ENCODE assay signal across 12 cellular contexts in the genomic region with DNA sequence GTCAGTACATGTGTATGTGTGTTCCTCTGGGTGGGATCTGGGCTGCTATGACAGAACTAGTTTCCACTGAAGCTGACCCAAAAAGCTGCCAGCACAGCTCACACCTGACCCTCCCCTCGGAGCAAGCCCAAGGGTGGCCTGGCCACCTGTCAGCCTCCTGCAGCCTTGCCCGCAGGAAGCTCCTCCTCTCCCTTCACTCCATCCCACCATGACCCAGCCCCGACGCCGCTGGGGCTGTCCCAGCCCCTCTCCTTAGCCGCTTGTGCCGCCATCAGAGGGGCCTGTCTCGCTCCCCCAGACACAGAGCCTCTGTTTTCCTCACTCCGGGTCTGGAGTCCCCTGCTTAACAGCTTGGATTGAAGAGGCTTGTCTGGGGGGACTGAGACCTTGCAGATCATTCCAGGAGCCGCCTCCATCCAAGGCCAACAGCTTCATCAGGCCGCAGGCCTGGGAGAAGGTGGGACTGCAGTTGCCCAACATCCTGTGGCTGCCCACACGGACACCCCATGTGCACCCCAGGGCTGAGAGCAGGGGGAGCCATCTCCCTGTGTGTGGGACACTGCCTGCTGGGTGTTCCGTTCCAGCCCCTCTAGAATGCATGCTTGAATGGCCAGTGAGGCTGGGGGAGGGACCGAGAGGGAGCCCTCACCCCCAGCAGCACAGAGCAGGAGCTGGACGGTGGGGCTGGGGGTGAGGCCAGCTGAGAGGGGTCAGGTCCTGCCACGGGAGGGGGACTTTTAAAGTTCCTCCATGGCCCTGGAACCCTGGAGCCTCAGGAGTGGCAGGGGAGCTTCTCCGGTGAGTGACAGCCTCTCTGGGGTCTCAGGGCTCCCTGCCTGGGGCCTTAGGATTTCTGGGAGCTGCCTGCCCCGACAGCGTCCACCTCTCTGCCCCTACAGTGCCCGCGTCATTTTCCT. TPM values are rescaled to one million over a fixed set of nuclear protein-coding genes. Genes with fewer than 3 reads are reported as not detected.
DNase-seq lines count a peak whose midpoint lies in the region; ATAC-seq, FAIRE-seq and TF ChIP-seq lines count a peak whose summit lies in the region.
"Had no signal": no experiment of that assay in that cellular context is flagged by ENCODE, and none has a peak within 500 bp of the region (broad histone marks: within the 10 kb centered on the region; RNA-seq: fewer than 3 reads in every experiment).

No MANE protein-coding gene starts in this region.

- TF ChIP-seq POLR2A in right lobe of liver (IDR thresholded peaks at IDR 0.05) (no peak), GM18505 (IDR thresholded peaks at IDR 0.05; ENCODE audit: borderline replicate concordance, extremely low read depth, insufficient read depth, insufficient read length) (no peak)

- H3K27ac ChIP-seq in coronary artery: peak overlapping the region; percentile 92 to 97
- peak overlapping the region in 2 of 3 donors; percentile 16 to 33 for H3K27ac ChIP-seq in right lobe of liver
- H3K27ac ChIP-seq in temporal lobe (ENCODE audit: low read depth, low read length): peak overlapping the region; percentile 31

- H3K4me3 ChIP-seq in coronary artery: peak overlapping the region; percentile 82
- peak overlapping the region; percentile 27 to 43 (median 36) for H3K4me3 ChIP-seq in right lobe of liver

- WGBS in right lobe of liver (ENCODE audit: insufficient coverage, low coverage, low lambda C conversion rate, missing lambda C conversion rate): 70% methylated on average over 6 of the region's 21 CpGs

- H3K36me3 ChIP-seq in right lobe of liver: no peaks in the 10 kb centered on the region

- no peaks in the 10 kb centered on the region for H3K9me3 ChIP-seq in right lobe of liver

- ATAC-seq in right lobe of liver: no peak
- ATAC-seq in HG03095 (IDR thresholded peaks at IDR 0.05; ENCODE audit: unreplicated experiment): no peak
- no peak for ATAC-seq in GM18505 (IDR thresholded peaks at IDR 0.05; ENCODE audit: unreplicated experiment)

- no peak for TF ChIP-seq CTCF in coronary artery (IDR thresholded peaks at IDR 0.05)
- no peak for TF ChIP-seq CTCF in right lobe of liver (IDR thresholded peaks at IDR 0.05)

- peaks cover 0 to 35% (median 18%) of the 10 kb centered on the region in 4 donors for H3K4me1 ChIP-seq in right lobe of liver

- no peaks in the 10 kb centered on the region for H3K27me3 ChIP-seq in right lobe of liver

- peak; percentile 20 for FAIRE-seq in HTR-8/SVneo (lab: Jason Lieb, UNC)
- FAIRE-seq: frontal cortex had no signal

- no peak for DNase-seq in HTR-8/SVneo (ENCODE audit: insufficient read length, low spot score)
- DNase-seq in coronary artery (ENCODE audit: low spot score): no peak
- no peak for DNase-seq in right lobe of liver
- DNase-seq in activated T-cell treated with anti-CD3 and anti-CD28 coated beads, Interleukin-2, amount 50 U/mL, for 48 hours: no peak
- no peak for DNase-seq in inferior parietal cortex (ENCODE audit: extremely low spot score)
- DNase-seq: GDM1 had no signal

- intact Hi-C loops in right lobe of liver (cut with DNase I): no loop called here

RNA-seq across cellular contexts. Expression of a gene that starts 0.7 kb away (rescaled TPM):
- total RNA-seq in right lobe of liver (1 to 10 TPM; 1.6 to 3.4 (median 2.0) TPM), temporal lobe (1.2 TPM)
- total RNA-seq: NCI-H460 had no signal

RNA-seq across cellular contexts. Expression of a gene that starts 31.6 kb away (rescaled TPM):
- total RNA-seq in right lobe of liver (not detected), temporal lobe (not detected)
- total RNA-seq: frontal cortex, NCI-H460, subcutaneous adipose tissue had no signal

RNA-seq across cellular contexts. Expression of a gene that starts 36.4 kb away (rescaled TPM):
- total RNA-seq in right lobe of liver: 10 to 100 TPM; 10.7 to 27.2 (median 15.6) TPM
- total RNA-seq in temporal lobe: 5.2 TPM

Comparison
In these comparisons a context has a peak if more than half of its experiments do, and no peak if none do; other contexts are left out.
1. H3K27ac ChIP-seq: peak in every context shown above with its lines; median percentile 94 in coronary artery; 31 in temporal lobe; 24 in right lobe of liver.